1 cellular context compared by ENCODE assay signal in genomic region chr17:71334041-71334781, GRCh38.
TF ChIP-seq lines count a peak whose summit lies in the region.

No MANE protein-coding gene starts in this region.

TF ChIP-seq in GM23338, 12 proteins besides CTCF, POLR2A, EP300 and RAD21 (continued from another document):
- TF ChIP-seq ZNF462 (CRISPR knock-in tag; IDR thresholded peaks at IDR 0.05) (no peak), CREB1 (CRISPR knock-in tag; IDR thresholded peaks at IDR 0.05; ENCODE audit: low read depth) (no peak), STAT1 (IDR thresholded peaks at IDR 0.05; ENCODE audit: unreplicated experiment) (no peak), EZH2phosphoT487 (IDR thresholded peaks at IDR 0.05; ENCODE audit: unreplicated experiment) (no peak), ZNF114 (CRISPR knock-in tag; IDR thresholded peaks at IDR 0.05) (no peak), ZNF331 (CRISPR knock-in tag; IDR thresholded peaks at IDR 0.05; ENCODE audit: low read depth) (no peak), EZH2 (IDR thresholded peaks at IDR 0.05; ENCODE audit: low read depth, unreplicated experiment) (no peak), ETS1 (IDR thresholded peaks at IDR 0.05) (no peak), NANOG (IDR thresholded peaks at IDR 0.05; ENCODE audit: borderline replicate concordance) (no peak), POLR2AphosphoS5 (IDR thresholded peaks at IDR 0.05; ENCODE audit: low read depth) (no peak)
